ENCODE assay signal across 8 cellular contexts in the genomic region with DNA sequence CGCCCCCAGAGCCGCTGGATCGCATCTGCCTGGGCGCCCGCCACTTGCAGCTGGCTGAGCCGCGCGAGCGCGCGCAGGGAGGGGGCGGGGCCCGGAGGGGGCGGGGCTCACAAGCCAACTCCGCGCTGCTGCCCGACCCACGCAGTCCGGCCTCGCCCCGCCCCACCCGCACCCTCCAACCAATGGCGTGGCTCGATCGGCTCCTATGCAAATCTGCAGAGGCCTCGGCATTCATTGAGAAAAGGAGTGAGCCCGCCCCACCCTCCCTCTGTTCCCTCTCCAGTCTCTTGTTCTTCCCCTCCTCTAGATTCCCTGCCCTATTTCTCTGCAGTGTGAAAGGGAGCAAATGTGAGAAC. TPM values are rescaled to one million over a fixed set of nuclear protein-coding genes. Genes with fewer than 3 reads are reported as not detected.
DNase-seq lines count a peak whose midpoint lies in the region; ATAC-seq, FAIRE-seq and TF ChIP-seq lines count a peak whose summit lies in the region.

ALK (minus strand) TSS at position 27 of the 356 bp plus-strand sequence. CDS start 927 bp downstream, outside the sequence.

- H3K23ac ChIP-seq in mesendoderm (ENCODE audit: low read length) = no peak within 1 kb of the TSS

- no peak within 1 kb of the TSS for H4K8ac ChIP-seq in mesendoderm (ENCODE audit: low read depth, low read length)

- H3K4me3 ChIP-seq in AG04450 (ENCODE audit: low read depth, low read length) (peak within 1 kb of the TSS; percentile 31), HCT116 (replicated peaks in 1 of 2; ENCODE audit: low read depth in 1 of 2, low read length in 2 of 2) (no peak within 1 kb of the TSS), endothelial cell of umbilical vein (replicated peaks in 1 of 3; ENCODE audit: insufficient read depth in 1 of 3, low read depth in 1 of 3, low read length in 3 of 3) (no peak within 1 kb of the TSS), mesendoderm (ENCODE audit: low read length) (no peak within 1 kb of the TSS)

- DNase-seq in AG04450 (ENCODE audit: low read depth, low spot score) (peak; percentile 30), HCT116 (ENCODE audit: low read depth, low spot score) (no peak), NCI-H524 (lab: John Stamatoyannopoulos, UW) (peak; percentile 91 to 97), endothelial cell of umbilical vein (ENCODE audit: low read depth, low spot score) (peak; percentile 58), mesendoderm (peak; percentile 98)
- DNase-seq in activated CD8-positive, alpha-beta memory T cell treated with anti-CD3 and anti-CD28 coated beads, Interleukin-2, amount 50 U/mL, for 24 hours (ENCODE audit: extremely low read depth) = peak; percentile 27
- DNase-seq in stimulated activated CD8-positive, alpha-beta memory T cell treated with anti-CD3 and anti-CD28 coated beads, Interleukin-15, amount 100 ng/mL, for 48 hours (ENCODE audit: low read depth in 2 of 2) = peak; percentile 65 to 73

- TF ChIP-seq RAD21 in HCT116 (IDR thresholded peaks at IDR 0.05; ENCODE audit: low read depth) = no peak

- BruUV-seq in HCT116 (replicated peaks; lab: Mats Ljungman, UMichigan) = no TSS peak
- no TSS peak for BruUV-seq in endothelial cell of umbilical vein (replicated peaks; lab: Mats Ljungman, UMichigan)

- no peak for FAIRE-seq in endothelial cell of umbilical vein (lab: Jason Lieb, UNC)

- CTCF ChIA-PET in AG04450 (lab: Charles Lee) = interaction anchor here (0.6 to 2.0 kb wide), 6 partner anchors 40 to 683 kb away, joined by 3 to 16 read pairs (median 4); no protein-coding TSS in a partner anchor
- CTCF ChIA-PET in HCT116 (lab: Charles Lee) = no interaction called here
- CTCF ChIA-PET in endothelial cell of umbilical vein (lab: Charles Lee) = interaction anchor here (4.9 kb wide), 1 partner anchor 149 kb away, joined by 44 read pairs; no protein-coding TSS in a partner anchor

- H2BK120ac ChIP-seq in mesendoderm (ENCODE audit: low read depth, low read length) = no peak within 1 kb of the TSS

- H3K4ac ChIP-seq in mesendoderm (ENCODE audit: low read depth, low read length) = no peak within 1 kb of the TSS

- H3K27me3 ChIP-seq in AG04450 (ENCODE audit: control insufficient read depth, insufficient read depth, low read length) (peaks cover 37% of the 10 kb centered on the region), HCT116 (ENCODE audit: insufficient read depth, low read length) (peaks cover 29% of the 10 kb centered on the region), endothelial cell of umbilical vein (ENCODE audit: control insufficient read depth in 2 of 2, insufficient read depth in 2 of 2, low read length in 2 of 2) (peaks cover 20 to 21% of the 10 kb centered on the region in 2 experiments), mesendoderm (ENCODE audit: insufficient read depth, low read length, poor library complexity) (peaks cover 14% of the 10 kb centered on the region)

- H3K4me1 ChIP-seq in HCT116 (ENCODE audit: control insufficient read depth in 1 of 2, insufficient read depth in 2 of 2, low read length in 2 of 2) (no peaks in the 10 kb centered on the region), endothelial cell of umbilical vein (ENCODE audit: control insufficient read depth, extremely low read depth, insufficient read depth, low read length) (no peaks in the 10 kb centered on the region), mesendoderm (ENCODE audit: control insufficient read depth, low read depth, low read length) (no peaks in the 10 kb centered on the region)

- intact Hi-C loops in HCT116 (cut with micrococcal nuclease) (no loop called here), endothelial cell of umbilical vein (cut with micrococcal nuclease) (no loop called here)

- no peak within 1 kb of the TSS for H2AFZ ChIP-seq in HCT116 (ENCODE audit: low read depth, low read length, poor library complexity, severe bottlenecking)
- H2AFZ ChIP-seq in endothelial cell of umbilical vein (ENCODE audit: low read depth, low read length) = no peak within 1 kb of the TSS

- no peaks in the 10 kb centered on the region for H3K79me1 ChIP-seq in mesendoderm (ENCODE audit: low read length)

- H3K27ac ChIP-seq in AG04450 (ENCODE audit: low read depth, low read length) (no peak within 1 kb of the TSS), HCT116 (ENCODE audit: low read depth, low read length) (no peak within 1 kb of the TSS), endothelial cell of umbilical vein (ENCODE audit: insufficient read depth, low read depth, low read length) (no peak within 1 kb of the TSS), mesendoderm (ENCODE audit: low read depth, low read length) (no peak within 1 kb of the TSS)

- no CpG with 5 or more reads among the region's 27 CpGs for WGBS in mesendoderm (ENCODE audit: extremely low coverage, insufficient coverage, low lambda C conversion rate)

- no peak within 1 kb of the TSS for H2BK15ac ChIP-seq in mesendoderm (replicated peaks; ENCODE audit: low read depth)

- POLR2A ChIA-PET in AG04450 (lab: Yijun Ruan, JAX) (no interaction called here), HCT116 (lab: Charles Lee) (no interaction called here), endothelial cell of umbilical vein (lab: Charles Lee) (no interaction called here)

- H4K20me1 ChIP-seq in HCT116 (ENCODE audit: insufficient read depth) (no peaks in the 10 kb centered on the region), endothelial cell of umbilical vein (replicated peaks; ENCODE audit: control insufficient read depth, extremely low read depth, insufficient read depth, low read length) (no peaks in the 10 kb centered on the region)

- no peaks in the 10 kb centered on the region for H3K9me1 ChIP-seq in endothelial cell of umbilical vein (replicated peaks; ENCODE audit: control insufficient read depth, extremely low read depth, insufficient read depth, low read length)

- H3K9me3 ChIP-seq in AG04450 (ENCODE audit: control insufficient read depth, insufficient read depth, low read length) (peaks cover 8% of the 10 kb centered on the region; the same call in 1 of the 2 replicates), HCT116 (ENCODE audit: control insufficient read depth in 1 of 2, insufficient read depth in 1 of 2, low read depth in 1 of 2, low read length in 2 of 2) (no peaks in the 10 kb centered on the region), endothelial cell of umbilical vein (replicated peaks; ENCODE audit: control insufficient read depth, insufficient read depth, low read length) (no peaks in the 10 kb centered on the region)

- dilution Hi-C loops in endothelial cell of umbilical vein (cut with MboI; ENCODE audit: extremely low pct_ligation_motif_present, low sequenced_read_pairs) = no loop called here

- H3K9me2 ChIP-seq in HCT116 (ENCODE audit: insufficient read depth) = no peaks in the 10 kb centered on the region

- no peak within 1 kb of the TSS for H2AK5ac ChIP-seq in mesendoderm (ENCODE audit: low read length)

- H3K4me2 ChIP-seq in HCT116 (ENCODE audit: low read length) (no peak within 1 kb of the TSS), endothelial cell of umbilical vein (ENCODE audit: insufficient read depth, low read length) (no peak within 1 kb of the TSS), mesendoderm (ENCODE audit: low read length) (peak within 1 kb of the TSS; percentile 59)

- H4K5ac ChIP-seq in mesendoderm (ENCODE audit: low read length) = no peak within 1 kb of the TSS

- H3K36me3 ChIP-seq in HCT116 (ENCODE audit: control insufficient read depth in 1 of 2, insufficient read depth in 2 of 2, low read length in 2 of 2) (no peaks in the 10 kb centered on the region), endothelial cell of umbilical vein (ENCODE audit: control insufficient read depth in 2 of 2, extremely low read depth in 1 of 2, insufficient read depth in 2 of 2, low read length in 2 of 2) (no peaks in the 10 kb centered on the region), mesendoderm (ENCODE audit: control insufficient read depth, insufficient read depth, low read length) (no peaks in the 10 kb centered on the region)

- H3K18ac ChIP-seq in mesendoderm (ENCODE audit: low read length) = no peak within 1 kb of the TSS

- ATAC-seq in HCT116 (peak; percentile 52), GM18517 (IDR thresholded peaks at IDR 0.05; ENCODE audit: unreplicated experiment) (no peak)

- RAD21 ChIA-PET in HCT116 (lab: Charles Lee; ENCODE audit: low non-redundant PET in 1 of 2, low total read pairs in 2 of 2, uncharacterized antibody in 2 of 2, unreplicated experiment in 2 of 2) = no interaction called here

- no peaks in the 10 kb centered on the region for H3K79me2 ChIP-seq in HCT116 (ENCODE audit: insufficient read depth, low read length)
- no peaks in the 10 kb centered on the region for H3K79me2 ChIP-seq in endothelial cell of umbilical vein (ENCODE audit: control insufficient read depth, insufficient read depth, low read length)
- H3K79me2 ChIP-seq in mesendoderm (ENCODE audit: control insufficient read depth, insufficient read depth, low read length) = no peaks in the 10 kb centered on the region

- TF ChIP-seq POLR2A in HCT116 (IDR thresholded peaks at IDR 0.05; ENCODE audit: borderline replicate concordance, extremely low read depth, insufficient read depth, insufficient read length) (no peak), endothelial cell of umbilical vein (IDR thresholded peaks at IDR 0.05; ENCODE audit: low read depth, low read length) (no peak)

- no peak within 1 kb of the TSS for H2BK5ac ChIP-seq in mesendoderm (ENCODE audit: low read length)

- TF ChIP-seq CTCF in AG04450 (IDR thresholded peaks at IDR 0.05; ENCODE audit: low read depth, low read length) (no peak), HCT116 (IDR thresholded peaks at IDR 0.05 in 2 of 3, conservative IDR thresholded peaks at IDR 0.05 in 1 of 3; ENCODE audit: borderline replicate concordance in 1 of 3, insufficient read depth in 1 of 3, low read depth in 2 of 3, low read length in 2 of 3) (no peak), endothelial cell of umbilical vein (IDR thresholded peaks at IDR 0.05; ENCODE audit: extremely low read depth in 1 of 2, insufficient read depth in 1 of 2, low read depth in 1 of 2, low read length in 2 of 2) (no peak)

- peak within 1 kb of the TSS; percentile 25 for H3K56ac ChIP-seq in mesendoderm (ENCODE audit: low read length)

- H3K9ac ChIP-seq in HCT116 (ENCODE audit: low read length) (no peak within 1 kb of the TSS), endothelial cell of umbilical vein (replicated peaks; ENCODE audit: extremely low read depth, insufficient read depth, low read length) (no peak within 1 kb of the TSS), mesendoderm (ENCODE audit: low read length) (no peak within 1 kb of the TSS)

RNA-seq across cellular contexts. Expression of gene ALK, which starts in this region (rescaled TPM):
- polyA plus RNA-seq in AG04450 (2011; rRNA removed) (not detected in 2 replicates), endothelial cell of umbilical vein (not detected in 2 replicates)
- polyA minus RNA-seq in AG04450 (2011; rRNA and poly(A)+ RNA removed) = not detected in 2 replicates
- total RNA-seq in HCT116 (2021; ENCODE audit: unreplicated experiment) (not detected), endothelial cell of umbilical vein (not detected in 2 replicates)
- polyA plus RNA-seq in HCT116 (2012) = 0.07 TPM in 1 of 2 replicates, not detected in the other
- polyA plus RNA-seq in endothelial cell of umbilical vein (2011; cell fraction: cytosol; rRNA removed) = not detected in 2 replicates
- polyA plus RNA-seq in endothelial cell of umbilical vein (2011; cell fraction: nucleus; rRNA removed) = not detected in 2 replicates
- not detected in 2 replicates for polyA plus RNA-seq in endothelial cell of umbilical vein (2012)
- polyA minus RNA-seq in endothelial cell of umbilical vein = not detected in 2 replicates
- not detected for polyA minus RNA-seq in endothelial cell of umbilical vein (2011; cell fraction: cytosol; rRNA and poly(A)+ RNA removed)
- polyA minus RNA-seq in endothelial cell of umbilical vein (2011; cell fraction: nucleus; rRNA and poly(A)+ RNA removed) = not detected in 2 replicates
- polyA plus RNA-seq in mesendoderm (2013, experiment 1 of 2) = 0.38 TPM
- polyA plus RNA-seq in mesendoderm (2013, experiment 2 of 2) = 0.41 TPM

Comparison
In these comparisons a context has a peak if more than half of its experiments do, and no peak if none do; other contexts are left out.
1. Peak in DNase-seq and H3K4me3 ChIP-seq in AG04450; RNA of the gene not detected or under 1 TPM.
2. Peak in ATAC-seq in HCT116; RNA of the gene not detected or under 1 TPM.
3. Peak in DNase-seq in endothelial cell of umbilical vein; RNA of the gene not detected or under 1 TPM.